Comparison of ENCODE assay signal across 16 cellular contexts in genomic region chr5:11322133-11322532, GRCh38.
A peak's percentile ranks its signal among the peaks of the same experiment; 100 is the strongest.
DNase-seq lines count a peak whose midpoint lies in the region; ATAC-seq, FAIRE-seq and TF ChIP-seq lines count a peak whose summit lies in the region.
"Had no signal": no experiment of that assay in that cellular context is flagged by ENCODE, and none has a peak within 500 bp of the region (broad histone marks: within the 10 kb centered on the region; RNA-seq: fewer than 3 reads in every experiment).

No MANE protein-coding gene starts in this region.

- H3K79me2 ChIP-seq in astrocyte (ENCODE audit: insufficient read depth, low read length): no peaks in the 10 kb centered on the region
- H3K79me2 ChIP-seq in smooth muscle cell (ENCODE audit: low read depth): no peaks in the 10 kb centered on the region

- no peaks in the 10 kb centered on the region for H3K9me3 ChIP-seq in astrocyte (ENCODE audit: insufficient read depth, low read depth, low read length)
- H3K9me3 ChIP-seq in smooth muscle cell (replicated peaks; ENCODE audit: low read depth): no peaks in the 10 kb centered on the region
- H3K9me3 ChIP-seq: uterus had no signal

- no peaks in the 10 kb centered on the region for H3K27me3 Mint-ChIP-seq in astrocyte (ENCODE audit: low read depth, unreplicated experiment)
- H3K27me3 Mint-ChIP-seq: activated naive CD8-positive, alpha-beta T cell treated with anti-CD3 and anti-CD28 coated beads, Interleukin-2, amount 10 ng/mL, durations not matched to agents 7 days and 5 days had no signal

- H3K27ac ChIP-seq in astrocyte (ENCODE audit: low read depth, low read length) (no peak overlapping the region), smooth muscle cell (ENCODE audit: low read depth) (no peak overlapping the region)
- H3K27ac ChIP-seq: uterus had no signal

- ATAC-seq in GM18858 (IDR thresholded peaks at IDR 0.05; ENCODE audit: unreplicated experiment): peak; percentile 80
- ATAC-seq in GM18867 (IDR thresholded peaks at IDR 0.05; ENCODE audit: unreplicated experiment): no peak

- TF ChIP-seq CTCF in astrocyte (IDR thresholded peaks at IDR 0.05; ENCODE audit: insufficient read depth, low read depth, low read length) (no peak), smooth muscle cell (IDR thresholded peaks at IDR 0.05; ENCODE audit: borderline replicate concordance, insufficient read depth, poor library complexity, severe bottlenecking) (no peak)

- H3K27ac Mint-ChIP-seq in astrocyte (ENCODE audit: unreplicated experiment): no peak overlapping the region
- H3K27ac Mint-ChIP-seq: activated naive CD8-positive, alpha-beta T cell treated with anti-CD3 and anti-CD28 coated beads, Interleukin-2, amount 10 ng/mL, durations not matched to agents 7 days and 5 days; nephron had no signal

- H3K9me3 Mint-ChIP-seq in astrocyte (ENCODE audit: unreplicated experiment): peaks cover 8% of the 10 kb centered on the region
- H3K9me3 Mint-ChIP-seq: activated naive CD8-positive, alpha-beta T cell treated with anti-CD3 and anti-CD28 coated beads, Interleukin-2, amount 10 ng/mL, durations not matched to agents 7 days and 5 days; nephron had no signal

- peaks cover 5% of the 10 kb centered on the region for H3K4me1 Mint-ChIP-seq in astrocyte (ENCODE audit: low read depth, unreplicated experiment)
- H3K4me1 Mint-ChIP-seq: activated naive CD8-positive, alpha-beta T cell treated with anti-CD3 and anti-CD28 coated beads, Interleukin-2, amount 10 ng/mL, durations not matched to agents 7 days and 5 days had no signal

- TF ChIP-seq RAD21 in Ishikawa (IDR thresholded peaks at IDR 0.05; ENCODE audit: low read depth): no peak

- H3K36me3 ChIP-seq in astrocyte (ENCODE audit: insufficient read depth, low read length): no peaks in the 10 kb centered on the region
- no peaks in the 10 kb centered on the region for H3K36me3 ChIP-seq in smooth muscle cell (ENCODE audit: low read depth)
- H3K36me3 ChIP-seq: uterus had no signal

- no peak overlapping the region for H3K4me3 Mint-ChIP-seq in astrocyte (ENCODE audit: unreplicated experiment)
- H3K4me3 Mint-ChIP-seq: activated naive CD8-positive, alpha-beta T cell treated with anti-CD3 and anti-CD28 coated beads, Interleukin-2, amount 10 ng/mL, durations not matched to agents 7 days and 5 days; nephron had no signal

- FAIRE-seq in astrocyte (lab: Jason Lieb, UNC) (no peak), GM12892 (lab: Jason Lieb, UNC) (no peak)
- FAIRE-seq: endothelial cell of umbilical vein had no signal

- no peaks in the 10 kb centered on the region for H4K20me1 ChIP-seq in astrocyte (ENCODE audit: insufficient read depth, low read length)
- H4K20me1 ChIP-seq in smooth muscle cell (ENCODE audit: low read depth): no peaks in the 10 kb centered on the region

- H3K4me2 ChIP-seq in astrocyte (ENCODE audit: low read length): no peak overlapping the region
- H3K4me2 ChIP-seq in smooth muscle cell: no peak overlapping the region

- H2AFZ ChIP-seq in astrocyte (ENCODE audit: low read depth, low read length) (no peak overlapping the region), smooth muscle cell (ENCODE audit: low read depth) (no peak overlapping the region)

- no peaks in the 10 kb centered on the region for H3K27me3 ChIP-seq in astrocyte (ENCODE audit: insufficient read depth, low read length)
- no peaks in the 10 kb centered on the region for H3K27me3 ChIP-seq in smooth muscle cell (ENCODE audit: low read depth)
- H3K27me3 ChIP-seq: uterus had no signal

- H3K36me3 Mint-ChIP-seq in astrocyte (ENCODE audit: low read depth, unreplicated experiment): no peaks in the 10 kb centered on the region
- H3K36me3 Mint-ChIP-seq: activated naive CD8-positive, alpha-beta T cell treated with anti-CD3 and anti-CD28 coated beads, Interleukin-2, amount 10 ng/mL, durations not matched to agents 7 days and 5 days had no signal

- peak; percentile 22 for DNase-seq in astrocyte (ENCODE audit: low read depth)
- peak; percentile 15 for DNase-seq in medulla oblongata (ENCODE audit: extremely low spot score)
- no peak for DNase-seq in GM12892 (ENCODE audit: insufficient read length)
- no peak for DNase-seq in smooth muscle cell (lab: John Stamatoyannopoulos, UW; ENCODE audit: unreplicated experiment)
- no peak for DNase-seq in G401 (ENCODE audit: low spot score)
- DNase-seq: activated CD4-positive, alpha-beta T cell treated with anti-CD3 and anti-CD28 coated beads for 4 hours; activated naive CD8-positive, alpha-beta T cell treated with anti-CD3 and anti-CD28 coated beads, Interleukin-2, amount 10 ng/mL, durations not matched to agents 7 days and 5 days; DMS79 treated with DMSO at 0.1 percent for 48 hours; NCI-H2107; stimulated activated CD4-positive, alpha-beta T cell treated with anti-CD3 and anti-CD28 coated beads, Interleukin-4, amount 100 ng/mL, for 1 hour; uterus had no signal

- H3F3A ChIP-seq in smooth muscle cell (ENCODE audit: low read depth): no peaks in the 10 kb centered on the region

- H3K4me1 ChIP-seq in astrocyte (ENCODE audit: insufficient read depth, low read length) (no peaks in the 10 kb centered on the region), smooth muscle cell (ENCODE audit: low read depth) (peaks cover 11% of the 10 kb centered on the region)
- H3K4me1 ChIP-seq: uterus had no signal

- no peak for TF ChIP-seq EP300 in Ishikawa (IDR thresholded peaks at IDR 0.05; ENCODE audit: borderline replicate concordance)

- no peak overlapping the region for H3K9ac ChIP-seq in astrocyte (ENCODE audit: low read length)
- no peak overlapping the region for H3K9ac ChIP-seq in smooth muscle cell (ENCODE audit: low read depth)

- in situ Hi-C loops in G401 (cut with HindIII; ENCODE audit: low sequenced_read_pairs): no loop called here

- TF ChIP-seq POLR2A in GM12892 (IDR thresholded peaks at IDR 0.05; ENCODE audit: low read depth, low read length): no peak

- no peak overlapping the region for H3K4me3 ChIP-seq in astrocyte (ENCODE audit: insufficient read depth, low read depth, low read length)
- H3K4me3 ChIP-seq in smooth muscle cell: no peak overlapping the region
- H3K4me3 ChIP-seq: uterus had no signal

- 35% methylated on average over 2 of the region's 2 CpGs for WGBS in smooth muscle cell (ENCODE audit: low lambda C conversion rate)

TF ChIP-seq in Ishikawa, 13 proteins besides CTCF, POLR2A, EP300 and RAD21:
- TF ChIP-seq CEBPB (IDR thresholded peaks at IDR 0.05): 0 out of 2 replicates have a peak, but pooled peaks have one; percentile 6
- TF ChIP-seq CREB1 (IDR thresholded peaks at IDR 0.05; ENCODE audit: low read depth): no peak

Comparison
In these comparisons a context has a peak if more than half of its experiments do, and no peak if none do; other contexts are left out.
1. DNase-seq: peak in astrocyte (single experiment) and medulla oblongata (single experiment); none in GM12892 (single experiment), smooth muscle cell (single experiment) and G401 (single experiment).